24 cellular contexts compared by ENCODE assay signal in the genomic region with DNA sequence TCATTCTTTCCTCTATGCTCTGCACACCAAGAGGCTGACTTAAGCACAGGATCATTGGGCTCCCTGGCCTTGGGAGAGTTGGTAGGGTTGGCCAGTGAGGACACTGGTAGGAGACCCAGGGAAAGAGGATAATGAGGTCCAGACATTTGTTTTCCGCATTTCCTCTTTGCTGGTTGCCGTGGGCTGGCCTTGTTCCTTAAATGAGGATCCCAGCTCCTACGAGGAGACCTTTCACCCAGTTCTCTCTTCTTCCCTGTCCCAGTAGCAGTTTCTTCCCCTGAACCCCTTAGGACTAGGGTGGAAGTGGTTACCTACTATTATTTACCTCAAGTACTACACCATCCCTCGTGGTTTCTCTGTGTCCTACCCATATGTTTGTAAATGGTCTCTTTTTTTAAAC.
DNase-seq lines count a peak whose midpoint lies in the region; ATAC-seq and TF ChIP-seq lines count a peak whose summit lies in the region.
"Had no signal": no experiment of that assay in that cellular context is flagged by ENCODE, and none has a peak within 500 bp of the region (broad histone marks: within the 10 kb centered on the region; RNA-seq: fewer than 3 reads in every experiment).

No MANE protein-coding gene starts in this region.

- H3K4me2 ChIP-seq in GM23338 = no peak overlapping the region
- H3K4me2 ChIP-seq: A549, PC-9 had no signal

- no peaks in the 10 kb centered on the region for H3K36me3 Mint-ChIP-seq in GM23338 (ENCODE audit: low read depth)
- H3K36me3 Mint-ChIP-seq: CD8-positive, alpha-beta T cell had no signal

- no peaks in the 10 kb centered on the region for H3K79me2 ChIP-seq in GM23338 (replicated peaks; ENCODE audit: insufficient read depth)

- peaks cover 11% of the 10 kb centered on the region for H3K9me2 ChIP-seq in GM23338 (ENCODE audit: insufficient read depth)

- H3K4me3 ChIP-seq in GM23338 = no peak overlapping the region
- H3K4me3 ChIP-seq: A549, PC-9 had no signal

- H3K27ac ChIP-seq in GM23338 (ENCODE audit: low read depth) = no peak overlapping the region
- H3K27ac ChIP-seq: A549, HL-60, PC-9 had no signal

- H3K27ac Mint-ChIP-seq in GM23338 = no peak overlapping the region
- H3K27ac Mint-ChIP-seq: CD8-positive, alpha-beta T cell had no signal

- no peak overlapping the region for H3K4me3 Mint-ChIP-seq in GM23338
- H3K4me3 Mint-ChIP-seq: CD8-positive, alpha-beta T cell had no signal

- no peaks in the 10 kb centered on the region for H4K20me1 ChIP-seq in GM23338 (replicated peaks; ENCODE audit: insufficient read depth)

- no peak for ATAC-seq in GM23338
- ATAC-seq: A549; CD8-positive, alpha-beta T cell; HCT116 had no signal

- no peaks in the 10 kb centered on the region for H3K27me3 ChIP-seq in GM23338 (ENCODE audit: insufficient read depth)

- DNase-seq in Ammon's horn (ENCODE audit: low spot score) (peak; percentile 57), GM23338 (ENCODE audit: low spot score) (no peak), globus pallidus (ENCODE audit: low spot score) (peak; percentile 22), pons (ENCODE audit: low spot score) (peak; percentile 59), NOMO-1 treated with dmso at 0.1 percent for 144 hours (lab: John Stamatoyannopoulos, UW; ENCODE audit: unreplicated experiment) (no peak)
- DNase-seq in activated T-cell treated with anti-CD3 and anti-CD28 coated beads, Interleukin-2, amount 50 U/mL, for 48 hours = no peak
- no peak for DNase-seq in activated CD8-positive, alpha-beta memory T cell treated with anti-CD3 and anti-CD28 coated beads for 24 hours
- DNase-seq: AML-193; Caco-2; CD8-positive, alpha-beta T cell; GOT3; NCI-H1048; NCI-H1417 treated with DMSO at 0.1 percent for 48 hours; NCI-H1694 treated with DMSO at 0.1 percent for 48 hours; NCI-H2081 treated with DMSO at 0.1 percent for 48 hours; NCI-H2171; NCI-H226; NCI-H510A; NCI-H748 treated with DMSO at 0.1 percent for 48 hours; PC-9; SHP77 had no signal

- no peaks in the 10 kb centered on the region for H3K36me3 ChIP-seq in GM23338 (ENCODE audit: insufficient read depth)

- H3K4me1 Mint-ChIP-seq in GM23338 = peaks cover 8% of the 10 kb centered on the region

- H3F3A ChIP-seq in GM23338 (replicated peaks; ENCODE audit: low read depth) = no peaks in the 10 kb centered on the region

- H3K27me3 Mint-ChIP-seq in GM23338 (ENCODE audit: insufficient read depth, low read depth, poor library complexity) = no peaks in the 10 kb centered on the region

- no peaks in the 10 kb centered on the region for H3K9me3 Mint-ChIP-seq in GM23338
- H3K9me3 Mint-ChIP-seq: CD8-positive, alpha-beta T cell had no signal

- H2AFZ ChIP-seq in GM23338 = peak overlapping the region; percentile 78; the same call in 1 of the 2 replicates
- H2AFZ ChIP-seq: PC-9 had no signal

- TF ChIP-seq CTCF in GM23338 (conservative IDR thresholded peaks at IDR 0.05; ENCODE audit: low read depth in 2 of 2) = no peak

- no peaks in the 10 kb centered on the region for H3K4me1 ChIP-seq in GM23338 (ENCODE audit: insufficient read depth)
- H3K4me1 ChIP-seq: A549, Caco-2 had no signal

TF ChIP-seq in GM23338, 12 proteins besides CTCF, POLR2A, EP300 and RAD21 (continues in another document):
- TF ChIP-seq EZH2 (IDR thresholded peaks at IDR 0.05; ENCODE audit: low read depth, unreplicated experiment) (no peak), ZNF331 (CRISPR knock-in tag; IDR thresholded peaks at IDR 0.05; ENCODE audit: low read depth) (no peak), EZH2phosphoT487 (IDR thresholded peaks at IDR 0.05; ENCODE audit: unreplicated experiment) (no peak), ZNF462 (CRISPR knock-in tag; IDR thresholded peaks at IDR 0.05) (no peak), STAT1 (IDR thresholded peaks at IDR 0.05; ENCODE audit: unreplicated experiment) (no peak), POLR2AphosphoS5 (IDR thresholded peaks at IDR 0.05; ENCODE audit: low read depth) (no peak), ZNF114 (CRISPR knock-in tag; IDR thresholded peaks at IDR 0.05) (no peak)
- TF ChIP-seq, protein P1, sequence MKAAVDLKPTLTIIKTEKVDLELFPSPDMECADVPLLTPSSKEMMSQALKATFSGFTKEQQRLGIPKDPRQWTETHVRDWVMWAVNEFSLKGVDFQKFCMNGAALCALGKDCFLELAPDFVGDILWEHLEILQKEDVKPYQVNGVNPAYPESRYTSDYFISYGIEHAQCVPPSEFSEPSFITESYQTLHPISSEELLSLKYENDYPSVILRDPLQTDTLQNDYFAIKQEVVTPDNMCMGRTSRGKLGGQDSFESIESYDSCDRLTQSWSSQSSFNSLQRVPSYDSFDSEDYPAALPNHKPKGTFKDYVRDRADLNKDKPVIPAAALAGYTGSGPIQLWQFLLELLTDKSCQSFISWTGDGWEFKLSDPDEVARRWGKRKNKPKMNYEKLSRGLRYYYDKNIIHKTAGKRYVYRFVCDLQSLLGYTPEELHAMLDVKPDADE (IDR thresholded peaks at IDR 0.05) = no peak

Comparison
In these comparisons a context has a peak if more than half of its experiments do, and no peak if none do; other contexts are left out.
1. DNase-seq: peak in Ammon's horn (single experiment), globus pallidus (single experiment) and pons (single experiment); none in GM23338 (single experiment), activated T-cell treated with anti-CD3 and anti-CD28 coated beads, Interleukin-2, amount 50 U/mL, for 48 hours (0 of 2), activated CD8-positive, alpha-beta memory T cell treated with anti-CD3 and anti-CD28 coated beads for 24 hours (single experiment) and NOMO-1 treated with dmso at 0.1 percent for 144 hours (single experiment).